ENCODE assay signal across 10 cellular contexts in the genomic region with DNA sequence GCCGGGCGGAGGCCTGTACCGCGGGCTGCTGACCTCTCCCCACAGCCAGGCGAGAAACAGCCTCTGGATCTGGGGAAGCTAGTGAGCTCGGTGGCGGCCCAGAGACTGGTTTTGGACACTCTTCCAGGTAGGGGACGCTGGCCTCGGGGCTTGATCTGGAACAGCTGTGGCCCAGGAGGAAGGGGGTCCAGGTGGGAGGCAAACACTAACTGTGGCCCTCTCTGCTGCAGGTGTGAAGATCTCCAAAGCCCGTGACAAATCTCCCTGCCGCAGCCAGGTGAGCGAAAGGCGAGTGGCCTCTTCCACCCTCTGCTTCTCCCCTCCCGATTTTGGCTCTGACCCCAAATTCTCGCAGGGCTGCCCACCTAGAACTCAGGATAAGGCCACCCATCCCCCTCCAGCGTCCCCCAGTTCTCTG. TPM values are rescaled to one million over a fixed set of nuclear protein-coding genes. Genes with fewer than 3 reads are reported as not detected.
A peak's percentile ranks its signal among the peaks of the same experiment; 100 is the strongest.
DNase-seq lines count a peak whose midpoint lies in the region; ATAC-seq and TF ChIP-seq lines count a peak whose summit lies in the region.
"Had no signal": no experiment of that assay in that cellular context is flagged by ENCODE, and none has a peak within 500 bp of the region (broad histone marks: within the 10 kb centered on the region; RNA-seq: fewer than 3 reads in every experiment).

No MANE protein-coding gene starts in this region.

- peaks cover 5 to 35% (median 15%) of the 10 kb centered on the region in 11 experiments; a peak in 18 of 22 replicates for H3K36me3 ChIP-seq in BLaER1 treated with 17β-estradiol and CSF1 and Interleukin-3, amounts not matched to agents 10 nM and 100 nM
- H3K36me3 ChIP-seq in OCI-LY1 (ENCODE audit: insufficient read depth, low read length) (peaks cover 29% of the 10 kb centered on the region), endodermal cell (ENCODE audit: control insufficient read depth, insufficient read depth, low read length) (no peaks in the 10 kb centered on the region), neuron (ENCODE audit: insufficient read depth, low read length) (no peaks in the 10 kb centered on the region)

- peaks cover 21% of the 10 kb centered on the region for H3K27me3 Mint-ChIP-seq in endodermal cell (ENCODE audit: insufficient read depth)
- H3K27me3 Mint-ChIP-seq in natural killer cell (ENCODE audit: low read depth in 2 of 2), result no peaks in the 10 kb centered on the region

- 36 to 38% methylated on average over 11 to 15 of the region's 16 CpGs for WGBS in endodermal cell (ENCODE audit: insufficient coverage in 1 of 2, insufficient read length in 1 of 2), 2 experiments

- peak overlapping the region; percentile 64 for H3K27ac Mint-ChIP-seq in endodermal cell
- H3K27ac Mint-ChIP-seq in natural killer cell, result peak overlapping the region in 1 of 2 donors; percentile 50

- DNase-seq in endodermal cell (no peak), natural killer cell (no peak), GM13976 (ENCODE audit: low spot score) (no peak), G401 (ENCODE audit: low spot score) (no peak)
- no peak for DNase-seq in stimulated activated CD4-positive, alpha-beta T cell treated with anti-CD3 and anti-CD28 coated beads, Interleukin-12 subunit alpha, Interleukin-12 subunit beta, amount 100 ng/mL, for 4 hours
- DNase-seq: SHP77 treated with DMSO at 0.1 percent for 48 hours had no signal

- no peaks in the 10 kb centered on the region for H3F3A ChIP-seq in OCI-LY1 (ENCODE audit: insufficient read depth, low read length)

- H3K9me2 ChIP-seq in OCI-LY1 (ENCODE audit: low read depth, low read length), result no peaks in the 10 kb centered on the region

- peak overlapping the region; percentile 91 to 100 (median 98) for H3K4me2 ChIP-seq in BLaER1 treated with 17β-estradiol and CSF1 and Interleukin-3, amounts not matched to agents 10 nM and 100 nM
- H3K4me2 ChIP-seq in OCI-LY1 (ENCODE audit: low read length), result peak overlapping the region; percentile 66

- peaks cover 0 to 34% (median 0%) of the 10 kb centered on the region in 11 experiments; a peak in 9 of 22 replicates for H4K20me1 ChIP-seq in BLaER1 treated with 17β-estradiol and CSF1 and Interleukin-3, amounts not matched to agents 10 nM and 100 nM
- no peaks in the 10 kb centered on the region for H4K20me1 ChIP-seq in OCI-LY1 (ENCODE audit: insufficient read depth, low read length)

- intact Hi-C loops in natural killer cell (cut with micrococcal nuclease), result no loop called here

- H3K79me2 ChIP-seq in OCI-LY1 (ENCODE audit: insufficient read depth, low read length), result no peaks in the 10 kb centered on the region

- peak overlapping the region; percentile 60 to 70 (median 64) for H3K4me3 ChIP-seq in BLaER1 treated with 17β-estradiol and CSF1 and Interleukin-3, amounts not matched to agents 10 nM and 100 nM
- peak overlapping the region; percentile 57 for H3K4me3 ChIP-seq in OCI-LY1 (ENCODE audit: low read depth, low read length, poor library complexity, severe bottlenecking)
- peak overlapping the region; percentile 84 for H3K4me3 ChIP-seq in endodermal cell (ENCODE audit: low read length)
- peak overlapping the region; percentile 50 for H3K4me3 ChIP-seq in neuron (ENCODE audit: low read length)

- H3K4me1 ChIP-seq in BLaER1 treated with 17β-estradiol and CSF1 and Interleukin-3, amounts not matched to agents 10 nM and 100 nM, result peaks cover 43 to 64% (median 52%) of the 10 kb centered on the region in 10 experiments
- H3K4me1 ChIP-seq in OCI-LY1 (ENCODE audit: insufficient read depth, low read length, severe bottlenecking) (peaks cover 29% of the 10 kb centered on the region), endodermal cell (ENCODE audit: control insufficient read depth, insufficient read depth, low read length) (peaks cover 2% of the 10 kb centered on the region), neuron (ENCODE audit: insufficient read depth, low read length) (peaks cover 16% of the 10 kb centered on the region)

- H3K4me1 Mint-ChIP-seq in endodermal cell, result peaks cover 17% of the 10 kb centered on the region
- peaks cover 22 to 41% of the 10 kb centered on the region in 2 donors for H3K4me1 Mint-ChIP-seq in natural killer cell

- H3K9me3 Mint-ChIP-seq in endodermal cell, result no peaks in the 10 kb centered on the region
- no peaks in the 10 kb centered on the region for H3K9me3 Mint-ChIP-seq in natural killer cell

- H3K27ac ChIP-seq in BLaER1 treated with 17β-estradiol and CSF1 and Interleukin-3, amounts not matched to agents 10 nM and 100 nM, result peak overlapping the region; percentile 60 to 76 (median 72)
- H3K27ac ChIP-seq in OCI-LY1 (ENCODE audit: low read depth, low read length, poor library complexity, severe bottlenecking) (no peak overlapping the region), endodermal cell (ENCODE audit: low read depth, low read length) (no peak overlapping the region)

- H3K9ac ChIP-seq in BLaER1 treated with 17β-estradiol and CSF1 and Interleukin-3, amounts not matched to agents 10 nM and 100 nM, result peak overlapping the region; percentile 69 to 84 (median 80)
- H3K9ac ChIP-seq in OCI-LY1 (ENCODE audit: low read length) (peak overlapping the region; percentile 61; the same call in 1 of the 2 replicates), endodermal cell (ENCODE audit: extremely low read depth, low read length, poor library complexity, severe bottlenecking) (peak overlapping the region; percentile 30)

- TF ChIP-seq CTCF in OCI-LY1 (IDR thresholded peaks at IDR 0.05; ENCODE audit: low read length), result no peak
- TF ChIP-seq CTCF in endodermal cell (conservative IDR thresholded peaks at IDR 0.05), result no peak
- TF ChIP-seq CTCF in natural killer cell (IDR thresholded peaks at IDR 0.05), result no peak
- no peak for TF ChIP-seq CTCF in GM13976 (IDR thresholded peaks at IDR 0.05; ENCODE audit: borderline replicate concordance, control extremely low read depth, extremely low read depth, insufficient read depth, missing control alignments)

- no peak for ATAC-seq in natural killer cell

- no peaks in the 10 kb centered on the region for H3K27me3 ChIP-seq in BLaER1 treated with 17β-estradiol and CSF1 and Interleukin-3, amounts not matched to agents 10 nM and 100 nM
- H3K27me3 ChIP-seq in OCI-LY1 (ENCODE audit: insufficient read depth, low read length), result no peaks in the 10 kb centered on the region
- H3K27me3 ChIP-seq in endodermal cell (ENCODE audit: control insufficient read depth, insufficient read depth, low read length, poor library complexity, severe bottlenecking), result no peaks in the 10 kb centered on the region
- H3K27me3 ChIP-seq in neuron (ENCODE audit: insufficient read depth, low read length), result no peaks in the 10 kb centered on the region

- H2AFZ ChIP-seq in OCI-LY1 (ENCODE audit: low read length), result no peak overlapping the region
- no peak overlapping the region for H2AFZ ChIP-seq in neuron (ENCODE audit: low read depth, low read length)

- in situ Hi-C loops in GM13976 (cut with MboI; ENCODE audit: low sequenced_read_pairs, unreplicated experiment), result no loop called here
- in situ Hi-C loops in G401 (cut with HindIII; ENCODE audit: low sequenced_read_pairs), result no loop called here

- H3K4me3 Mint-ChIP-seq in endodermal cell, result peak overlapping the region; percentile 69
- H3K4me3 Mint-ChIP-seq in natural killer cell, result no peak overlapping the region

- H3K9me3 ChIP-seq in BLaER1 treated with 17β-estradiol and CSF1 and Interleukin-3, amounts not matched to agents 10 nM and 100 nM (replicated peaks in 1 of 11), result no peaks in the 10 kb centered on the region
- H3K9me3 ChIP-seq in OCI-LY1 (ENCODE audit: low read length) (no peaks in the 10 kb centered on the region), endodermal cell (ENCODE audit: control insufficient read depth, low read length) (no peaks in the 10 kb centered on the region), neuron (ENCODE audit: low read length) (no peaks in the 10 kb centered on the region)

- no peaks in the 10 kb centered on the region for H3K36me3 Mint-ChIP-seq in endodermal cell (ENCODE audit: low read depth)
- H3K36me3 Mint-ChIP-seq in natural killer cell, result no peaks in the 10 kb centered on the region

RNA-seq across cellular contexts. Expression of gene SLC34A1, which starts 13.1 kb away (rescaled TPM):
- total RNA-seq in endodermal cell (not detected), natural killer cell (under 1 TPM; 0.50 to 0.66 (median 0.63) TPM)
- polyA plus RNA-seq in endodermal cell (2013, experiment 1 of 2), result not detected
- not detected for polyA plus RNA-seq in endodermal cell (2013, experiment 2 of 2)
- total RNA-seq in G401 (2014; rRNA removed; shearing (Covaris generic)), result not detected in 2 replicates
- total RNA-seq: dermis blood vessel endothelial cell had no signal

RNA-seq across cellular contexts. Expression of gene RGS14, which starts 13.4 kb away (rescaled TPM):
- total RNA-seq in endodermal cell (10 to 100 TPM; 14.2 to 21.9 TPM), natural killer cell (10 to 100 TPM; 57.3 to 87.0 (median 66.1) TPM)
- 17.1 TPM for polyA plus RNA-seq in endodermal cell (2013, experiment 1 of 2)
- 18.7 TPM for polyA plus RNA-seq in endodermal cell (2013, experiment 2 of 2)
- total RNA-seq in G401 (2014; rRNA removed; shearing (Covaris generic)), result 72.9 and 91.8 TPM in 2 replicates

RNA-seq across cellular contexts. Expression of gene LMAN2, which starts 19.7 kb away (rescaled TPM):
- total RNA-seq in endodermal cell, result 100 to 1,000 TPM; 119 to 128 TPM
- polyA plus RNA-seq in endodermal cell (2013, experiment 1 of 2), result 116 TPM
- 116 TPM for polyA plus RNA-seq in endodermal cell (2013, experiment 2 of 2)
- total RNA-seq in natural killer cell, result 100 to 1,000 TPM; 112 to 124 (median 114) TPM
- 257 and 339 TPM in 2 replicates for total RNA-seq in G401 (2014; rRNA removed; shearing (Covaris generic))

RNA-seq across cellular contexts. Expression of gene PFN3, which starts 29.3 kb away (rescaled TPM):
- not detected for total RNA-seq in endodermal cell
- polyA plus RNA-seq in endodermal cell (2013, experiment 1 of 2), result not detected
- not detected for polyA plus RNA-seq in endodermal cell (2013, experiment 2 of 2)
- not detected for total RNA-seq in natural killer cell
- not detected in 2 replicates for total RNA-seq in G401 (2014; rRNA removed; shearing (Covaris generic))
- total RNA-seq: dermis blood vessel endothelial cell had no signal

RNA-seq across cellular contexts. Expression of gene F12, which starts 38.2 kb away (rescaled TPM):
- 1 to 10 TPM in 1 of 2 donors, under 1 TPM in 1; 0.95 to 2.9 TPM for total RNA-seq in endodermal cell
- 0.75 TPM for polyA plus RNA-seq in endodermal cell (2013, experiment 1 of 2)
- 0.46 TPM for polyA plus RNA-seq in endodermal cell (2013, experiment 2 of 2)
- 1 to 10 TPM in 1 of 3 donors, under 1 TPM in 2; 0.66 to 1.7 (median 0.93) TPM for total RNA-seq in natural killer cell
- total RNA-seq in G401 (2014; rRNA removed; shearing (Covaris generic)), result 3.1 and 11.4 TPM in 2 replicates

Comparison
In these comparisons a context has a peak if more than half of its experiments do, and no peak if none do; other contexts are left out.
1. H3K27ac ChIP-seq: peak in BLaER1 treated with 17β-estradiol and CSF1 and Interleukin-3, amounts not matched to agents 10 nM and 100 nM (11 of 11); none in OCI-LY1 (single experiment) and endodermal cell (single experiment).
2. H3K9ac ChIP-seq: peak in every context shown above with its lines; median percentile 80 in BLaER1 treated with 17β-estradiol and CSF1 and Interleukin-3, amounts not matched to agents 10 nM and 100 nM; 61 in OCI-LY1; 30 in endodermal cell.
3. Peak in every context shown above with its lines, with median percentiles within 50 percentile points of each other: H3K4me3 ChIP-seq.